ENCODE assay signal across 10 cellular contexts in the genomic region with DNA sequence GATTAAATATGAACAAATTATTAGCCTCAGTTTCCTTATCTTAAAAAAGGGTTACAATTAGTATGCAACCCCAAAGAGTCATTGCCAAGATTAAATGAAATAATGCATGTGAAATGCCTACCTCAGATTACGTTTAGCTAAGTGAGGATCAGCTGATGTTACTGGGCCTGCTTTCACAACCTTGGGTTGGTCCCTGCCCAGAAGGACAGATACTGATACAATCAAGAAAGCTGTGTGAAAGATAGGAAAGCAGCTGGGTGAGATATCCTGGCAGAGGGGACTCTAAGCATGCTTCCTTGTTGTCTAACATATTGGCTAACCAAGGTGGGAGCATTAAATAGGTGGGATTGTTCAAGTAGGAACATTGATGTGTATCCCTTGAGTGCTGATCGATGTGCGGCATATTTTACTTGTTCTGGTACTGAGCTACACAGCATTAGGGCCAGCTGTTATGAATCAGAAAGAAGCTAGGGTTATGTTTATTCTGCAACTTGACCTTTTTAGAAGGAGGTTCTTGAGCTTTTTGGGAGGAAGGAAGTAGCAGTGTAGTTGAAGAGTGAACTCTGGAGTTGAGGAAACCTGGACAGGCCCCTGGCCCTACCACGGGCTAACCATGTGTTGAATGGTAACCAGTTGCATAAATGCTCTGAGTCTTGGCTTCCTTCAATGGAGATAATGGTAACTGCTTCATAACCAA.
"Had no signal": no experiment of that assay in that cellular context is flagged by ENCODE, and none has a peak within 500 bp of the region (broad histone marks: within the 10 kb centered on the region; RNA-seq: fewer than 3 reads in every experiment).

No MANE protein-coding gene starts in this region.

- H3K4me3 ChIP-seq: sigmoid colon had no signal

- H3K36me3 ChIP-seq: sigmoid colon had no signal

- H3K27me3 ChIP-seq: sigmoid colon had no signal

- ATAC-seq: WTC11 had no signal

- H3K9me3 ChIP-seq: sigmoid colon had no signal

- DNase-seq: activated CD4-positive, alpha-beta T cell treated with anti-CD3 and anti-CD28 coated beads, Interleukin-2, amount 10 ng/mL, durations not matched to agents 24 days and 14 days; activated naive CD4-positive, alpha-beta T cell treated with anti-CD3 and anti-CD28 coated beads for 36 hours; central memory CD4-positive, alpha-beta T cell; kidney glomerular epithelial cell; nephron progenitor cell; sigmoid colon; stimulated activated CD4-positive, alpha-beta T cell treated with anti-CD3 and anti-CD28 coated beads, Interleukin-12 subunit alpha, Interleukin-12 subunit beta, amount 100 ng/mL, for 4 hours; stimulated activated CD4-positive, alpha-beta T cell treated with anti-CD3 and anti-CD28 coated beads, Interleukin-4, amount 100 ng/mL, for 1 hour; stimulated activated CD8-positive, alpha-beta memory T cell treated with anti-CD3 and anti-CD28 coated beads, Interleukin-4, amount 100 ng/mL, for 48 hours had no signal

- H3K27ac ChIP-seq: sigmoid colon had no signal
